10 cellular contexts compared by ENCODE assay signal in genomic region chrX:13028871-13029336, GRCh38. TPM values are rescaled to one million over a fixed set of nuclear protein-coding genes. Genes with fewer than 3 reads are reported as not detected.
DNase-seq lines count a peak whose midpoint lies in the region; ATAC-seq and TF ChIP-seq lines count a peak whose summit lies in the region.
"Had no signal": no experiment of that assay in that cellular context is flagged by ENCODE, and none has a peak within 500 bp of the region (broad histone marks: within the 10 kb centered on the region; RNA-seq: fewer than 3 reads in every experiment).

No MANE protein-coding gene starts in this region.

- TF ChIP-seq CTCF in Calu3 (IDR thresholded peaks at IDR 0.05; ENCODE audit: unreplicated experiment) (no peak), neural crest cell (conservative IDR thresholded peaks at IDR 0.05) (no peak)

- H3K36me3 Mint-ChIP-seq in Calu3 (ENCODE audit: insufficient read depth, unreplicated experiment) (peaks cover 6% of the 10 kb centered on the region), neural crest cell (ENCODE audit: low read depth) (peaks cover 4% of the 10 kb centered on the region)
- no peaks in the 10 kb centered on the region for H3K36me3 Mint-ChIP-seq in dendritic cell treated with granulocyte-macrophage colony-stimulating factor and Interleukin-4, amounts not matched to agents 40 ng/mL and 50 ng/mL, for 4 days (ENCODE audit: low read depth)

- peak overlapping the region; percentile 36 for H3K4me3 Mint-ChIP-seq in Calu3 (ENCODE audit: low read depth, unreplicated experiment)
- H3K4me3 Mint-ChIP-seq in dendritic cell treated with granulocyte-macrophage colony-stimulating factor and Interleukin-4, amounts not matched to agents 40 ng/mL and 50 ng/mL, for 4 days = no peak overlapping the region
- peak overlapping the region; percentile 73 for H3K4me3 Mint-ChIP-seq in neural crest cell

- H3K27me3 Mint-ChIP-seq in Calu3 (ENCODE audit: unreplicated experiment) (no peaks in the 10 kb centered on the region), neural crest cell (ENCODE audit: low read depth) (no peaks in the 10 kb centered on the region)
- no peaks in the 10 kb centered on the region for H3K27me3 Mint-ChIP-seq in dendritic cell treated with granulocyte-macrophage colony-stimulating factor and Interleukin-4, amounts not matched to agents 40 ng/mL and 50 ng/mL, for 4 days

- H3K4me1 Mint-ChIP-seq in Calu3 (ENCODE audit: low read depth, unreplicated experiment) (peaks cover 48% of the 10 kb centered on the region), neural crest cell (peaks cover 55% of the 10 kb centered on the region)
- peaks cover 25% of the 10 kb centered on the region for H3K4me1 Mint-ChIP-seq in dendritic cell treated with granulocyte-macrophage colony-stimulating factor and Interleukin-4, amounts not matched to agents 40 ng/mL and 50 ng/mL, for 4 days (ENCODE audit: low read depth)

- ATAC-seq in HG02885 (IDR thresholded peaks at IDR 0.05; ENCODE audit: poor library complexity, unreplicated experiment) = no peak

- no peak overlapping the region for H3K4me3 ChIP-seq in MG63

- CTCF ChIA-PET in Calu3 (lab: Charles Lee) = interaction anchor here (1.0 kb wide), 1 partner anchor 22 kb away, joined by 4 read pairs; no protein-coding TSS in a partner anchor

- no TSS peak for BruUV-seq in Calu3 (replicated peaks; lab: Mats Ljungman, UMichigan)

- H3K9me3 Mint-ChIP-seq in Calu3 (ENCODE audit: low read depth, unreplicated experiment) = peaks cover 5% of the 10 kb centered on the region
- no peaks in the 10 kb centered on the region for H3K9me3 Mint-ChIP-seq in dendritic cell treated with granulocyte-macrophage colony-stimulating factor and Interleukin-4, amounts not matched to agents 40 ng/mL and 50 ng/mL, for 4 days
- H3K9me3 Mint-ChIP-seq in neural crest cell = peaks cover 3% of the 10 kb centered on the region

- H3K27me3 ChIP-seq in MG63 = no peaks in the 10 kb centered on the region

- peak overlapping the region; percentile 95 for H3K27ac Mint-ChIP-seq in Calu3 (ENCODE audit: unreplicated experiment)
- peak overlapping the region; percentile 79 for H3K27ac Mint-ChIP-seq in dendritic cell treated with granulocyte-macrophage colony-stimulating factor and Interleukin-4, amounts not matched to agents 40 ng/mL and 50 ng/mL, for 4 days
- H3K27ac Mint-ChIP-seq in neural crest cell (ENCODE audit: unreplicated experiment) = peak overlapping the region; percentile 96

- no peaks in the 10 kb centered on the region for H3K9me3 ChIP-seq in MG63

- intact Hi-C loops in Calu3 (cut with micrococcal nuclease; ENCODE audit: unreplicated experiment) = loop anchor here (2.0 to 10.0 kb wide), 2 partner anchors 44 to 56 kb away; no protein-coding TSS in a partner anchor
- intact Hi-C loops in dendritic cell treated with granulocyte-macrophage colony-stimulating factor and Interleukin-4, amounts not matched to agents 40 ng/mL and 50 ng/mL, for 4 days (cut with micrococcal nuclease) = no loop called here

- DNase-seq in Calu3 (peak; percentile 42), NCI-H146 (lab: John Stamatoyannopoulos, UW) (peak; percentile 50), neural crest cell (ENCODE audit: low read depth, low spot score) (no peak), globus pallidus (ENCODE audit: low spot score) (no peak), MG63 (no peak), NAMALWA (ENCODE audit: low spot score) (no peak)
- DNase-seq: NCI-H2081; stimulated activated CD8-positive, alpha-beta memory T cell treated with anti-CD3 and anti-CD28 coated beads, Interleukin-4, amount 100 ng/mL, for 48 hours had no signal

- no peaks in the 10 kb centered on the region for H3K36me3 ChIP-seq in MG63

RNA-seq across cellular contexts. Expression of gene FAM9C, which starts 15.5 kb away (rescaled TPM):
- not detected in 2 replicates for total RNA-seq in Calu3 (2022)
- 0.07 and 0.25 TPM in 2 replicates for total RNA-seq in neural crest cell
- not detected in 2 replicates for total RNA-seq in MG63 (2014; rRNA removed; shearing (Covaris generic); ENCODE audit: low replicate concordance)

RNA-seq across cellular contexts. Expression of gene TMSB4X, which starts 54.0 kb away (rescaled TPM):
- 5,274 and 5,368 TPM in 2 replicates for total RNA-seq in Calu3 (2022)
- 2,548 and 2,664 TPM in 2 replicates for total RNA-seq in neural crest cell
- 1,177 and 1,592 TPM in 2 replicates for total RNA-seq in MG63 (2014; rRNA removed; shearing (Covaris generic); ENCODE audit: low replicate concordance)

Comparison
In these comparisons a context has a peak if more than half of its experiments do, and no peak if none do; other contexts are left out.
1. DNase-seq: peak in Calu3 (single experiment) and NCI-H146 (single experiment); none in neural crest cell (single experiment), globus pallidus (single experiment), MG63 (single experiment) and NAMALWA (single experiment).
2. Peak in every context shown above with its lines, with median percentiles within 50 percentile points of each other: H3K27ac Mint-ChIP-seq.